9 cellular contexts compared by ENCODE assay signal in genomic region chr4:83582289-83582756, GRCh38. TPM values are rescaled to one million over a fixed set of nuclear protein-coding genes. Genes with fewer than 3 reads are reported as not detected.
DNase-seq lines count a peak whose midpoint lies in the region; ATAC-seq, FAIRE-seq and TF ChIP-seq lines count a peak whose summit lies in the region.
"Had no signal": no experiment of that assay in that cellular context is flagged by ENCODE, and none has a peak within 500 bp of the region (broad histone marks: within the 10 kb centered on the region; RNA-seq: fewer than 3 reads in every experiment).

No MANE protein-coding gene starts in this region.

- peak; percentile 34 for FAIRE-seq in pancreas (lab: Jason Lieb, UNC)

- no peaks in the 10 kb centered on the region for H3K9me3 ChIP-seq in pancreas

- intact Hi-C loops in dendritic cell treated with granulocyte-macrophage colony-stimulating factor and Interleukin-4, amounts not matched to agents 40 ng/mL and 50 ng/mL, for 4 days (cut with micrococcal nuclease), result no loop called here
- intact Hi-C loops in pancreas (cut with DNase I), result no loop called here

- peak; percentile 68 for DNase-seq in G401 (ENCODE audit: low spot score)
- DNase-seq in NCI-H1436 treated with DMSO at 0.1 percent for 48 hours (lab: John Stamatoyannopoulos, UW), result peak; percentile 3
- peak; percentile 30 to 79 (median 61) for DNase-seq in pancreas
- DNase-seq in chondrocyte (ENCODE audit: low spot score), result no peak
- DNase-seq in GM19240 (ENCODE audit: insufficient read length, low spot score), result no peak
- DNase-seq in T-helper 2 cell treated with Interferon-gamma antibody and Interleukin-4, amounts not matched to agents 5 μg/mL and 100 μg/mL, for 36 hours (ENCODE audit: low spot score), result no peak

- in situ Hi-C loops in G401 (cut with HindIII; ENCODE audit: low sequenced_read_pairs), result no loop called here

- H3K4me3 ChIP-seq in pancreas, result no peak overlapping the region

- H3K9me3 Mint-ChIP-seq in dendritic cell treated with granulocyte-macrophage colony-stimulating factor and Interleukin-4, amounts not matched to agents 40 ng/mL and 50 ng/mL, for 4 days, result no peaks in the 10 kb centered on the region
- no peaks in the 10 kb centered on the region for H3K9me3 Mint-ChIP-seq in chondrocyte (ENCODE audit: low read depth)
- no peaks in the 10 kb centered on the region for H3K9me3 Mint-ChIP-seq in T-helper 2 cell treated with Interferon-gamma antibody and Interleukin-4, amounts not matched to agents 5 μg/mL and 100 μg/mL, for 36 hours

- peak overlapping the region; percentile 40 for H3K4me3 Mint-ChIP-seq in dendritic cell treated with granulocyte-macrophage colony-stimulating factor and Interleukin-4, amounts not matched to agents 40 ng/mL and 50 ng/mL, for 4 days
- H3K4me3 Mint-ChIP-seq in chondrocyte (ENCODE audit: unreplicated experiment), result no peak overlapping the region
- H3K4me3 Mint-ChIP-seq in T-helper 2 cell treated with Interferon-gamma antibody and Interleukin-4, amounts not matched to agents 5 μg/mL and 100 μg/mL, for 36 hours, result no peak overlapping the region

- no peak overlapping the region for H3K27ac ChIP-seq in pancreas
- H3K27ac ChIP-seq: KMS-11 had no signal

- H3K27ac Mint-ChIP-seq in dendritic cell treated with granulocyte-macrophage colony-stimulating factor and Interleukin-4, amounts not matched to agents 40 ng/mL and 50 ng/mL, for 4 days, result peak overlapping the region; percentile 71
- no peak overlapping the region for H3K27ac Mint-ChIP-seq in chondrocyte (ENCODE audit: unreplicated experiment)
- no peak overlapping the region for H3K27ac Mint-ChIP-seq in T-helper 2 cell treated with Interferon-gamma antibody and Interleukin-4, amounts not matched to agents 5 μg/mL and 100 μg/mL, for 36 hours

- no peaks in the 10 kb centered on the region for H3K27me3 Mint-ChIP-seq in dendritic cell treated with granulocyte-macrophage colony-stimulating factor and Interleukin-4, amounts not matched to agents 40 ng/mL and 50 ng/mL, for 4 days
- peaks cover 7% of the 10 kb centered on the region for H3K27me3 Mint-ChIP-seq in chondrocyte (ENCODE audit: low read depth)
- peaks cover 10% of the 10 kb centered on the region for H3K27me3 Mint-ChIP-seq in T-helper 2 cell treated with Interferon-gamma antibody and Interleukin-4, amounts not matched to agents 5 μg/mL and 100 μg/mL, for 36 hours (ENCODE audit: low read depth)

- WGBS in pancreas, 2 donors, result 20 to 28% methylated on average over 7 of the region's 7 CpGs

- H3K4me1 ChIP-seq in pancreas, result no peaks in the 10 kb centered on the region

- peaks cover 36% of the 10 kb centered on the region for H3K4me1 Mint-ChIP-seq in dendritic cell treated with granulocyte-macrophage colony-stimulating factor and Interleukin-4, amounts not matched to agents 40 ng/mL and 50 ng/mL, for 4 days (ENCODE audit: low read depth)
- no peaks in the 10 kb centered on the region for H3K4me1 Mint-ChIP-seq in chondrocyte (ENCODE audit: low read depth)
- H3K4me1 Mint-ChIP-seq in T-helper 2 cell treated with Interferon-gamma antibody and Interleukin-4, amounts not matched to agents 5 μg/mL and 100 μg/mL, for 36 hours (ENCODE audit: low read depth), result no peaks in the 10 kb centered on the region

- H3K36me3 Mint-ChIP-seq in dendritic cell treated with granulocyte-macrophage colony-stimulating factor and Interleukin-4, amounts not matched to agents 40 ng/mL and 50 ng/mL, for 4 days (ENCODE audit: low read depth), result peaks cover 5% of the 10 kb centered on the region
- H3K36me3 Mint-ChIP-seq in chondrocyte (ENCODE audit: low read depth), result no peaks in the 10 kb centered on the region
- H3K36me3 Mint-ChIP-seq in T-helper 2 cell treated with Interferon-gamma antibody and Interleukin-4, amounts not matched to agents 5 μg/mL and 100 μg/mL, for 36 hours (ENCODE audit: low read depth), result no peaks in the 10 kb centered on the region

- H3K27me3 ChIP-seq in pancreas, result no peaks in the 10 kb centered on the region

- ATAC-seq in GM21717 (IDR thresholded peaks at IDR 0.05; ENCODE audit: unreplicated experiment) (peak; percentile 84), pancreas (peak; percentile 85 to 93 (median 92))

- TF ChIP-seq CTCF in pancreas (IDR thresholded peaks at IDR 0.05), result no peak
- TF ChIP-seq CTCF in chondrocyte (IDR thresholded peaks at IDR 0.05), result no peak

- H3K36me3 ChIP-seq in pancreas, result no peaks in the 10 kb centered on the region

RNA-seq across cellular contexts. Expression of gene GPAT3, which starts 46.4 kb away (rescaled TPM):
- 2.5 and 7.8 TPM in 2 replicates for total RNA-seq in G401 (2014; rRNA removed; shearing (Covaris generic))
- total RNA-seq in pancreas, result 1 to 10 TPM in 3 of 6 donors, under 1 TPM in 3; 0.23 to 2.0 (median 0.99) TPM
- 1 to 10 TPM in 1 of 2 donors, under 1 TPM in 1; 0.99 to 2.0 TPM for polyA plus RNA-seq in pancreas
- 0.07 to 0.17 TPM (median 0.15 TPM) in 3 replicates for total RNA-seq in chondrocyte

Comparison
In these comparisons a context has a peak if more than half of its experiments do, and no peak if none do; other contexts are left out.
1. DNase-seq: peak in G401 (single experiment), NCI-H1436 treated with DMSO at 0.1 percent for 48 hours (single experiment) and pancreas (6 of 6); none in chondrocyte (single experiment), GM19240 (single experiment) and T-helper 2 cell treated with Interferon-gamma antibody and Interleukin-4, amounts not matched to agents 5 μg/mL and 100 μg/mL, for 36 hours (single experiment).